1 cellular context compared by ENCODE assay signal in genomic region chr9:124514125-124514524, GRCh38.
TF ChIP-seq lines count a peak whose summit lies in the region.

No MANE protein-coding gene starts in this region.

TF ChIP-seq in HepG2, 621 proteins besides CTCF, POLR2A, EP300 and RAD21:
- TF ChIP-seq POGZ (CRISPR knock-in tag; IDR thresholded peaks at IDR 0.05) (0 out of 2 replicates have a peak, but pooled peaks have one; percentile 5), ZNF446 (CRISPR knock-in tag; IDR thresholded peaks at IDR 0.05) (no peak), ZNF784 (CRISPR knock-in tag; IDR thresholded peaks at IDR 0.05; ENCODE audit: borderline replicate concordance) (0 out of 2 replicates have a peak, but pooled peaks have one; percentile 4), RFX5 (IDR thresholded peaks at IDR 0.05; ENCODE audit: low read depth, low read length) (no peak), CHCHD3 (CRISPR knock-in tag; IDR thresholded peaks at IDR 0.05) (no peak), ZFY (CRISPR knock-in tag; IDR thresholded peaks at IDR 0.05) (no peak), PTBP1 (IDR thresholded peaks at IDR 0.05; ENCODE audit: low read depth, low read length, poor library complexity, severe bottlenecking) (no peak), GATAD1 (CRISPR knock-in tag; IDR thresholded peaks at IDR 0.05) (no peak), RFX1 (IDR thresholded peaks at IDR 0.05) (peak; percentile 20; the same call in 1 of the 2 replicates), NFIC (IDR thresholded peaks at IDR 0.05; ENCODE audit: low read length) (no peak)
